8 cellular contexts compared by ENCODE assay signal in the genomic region with DNA sequence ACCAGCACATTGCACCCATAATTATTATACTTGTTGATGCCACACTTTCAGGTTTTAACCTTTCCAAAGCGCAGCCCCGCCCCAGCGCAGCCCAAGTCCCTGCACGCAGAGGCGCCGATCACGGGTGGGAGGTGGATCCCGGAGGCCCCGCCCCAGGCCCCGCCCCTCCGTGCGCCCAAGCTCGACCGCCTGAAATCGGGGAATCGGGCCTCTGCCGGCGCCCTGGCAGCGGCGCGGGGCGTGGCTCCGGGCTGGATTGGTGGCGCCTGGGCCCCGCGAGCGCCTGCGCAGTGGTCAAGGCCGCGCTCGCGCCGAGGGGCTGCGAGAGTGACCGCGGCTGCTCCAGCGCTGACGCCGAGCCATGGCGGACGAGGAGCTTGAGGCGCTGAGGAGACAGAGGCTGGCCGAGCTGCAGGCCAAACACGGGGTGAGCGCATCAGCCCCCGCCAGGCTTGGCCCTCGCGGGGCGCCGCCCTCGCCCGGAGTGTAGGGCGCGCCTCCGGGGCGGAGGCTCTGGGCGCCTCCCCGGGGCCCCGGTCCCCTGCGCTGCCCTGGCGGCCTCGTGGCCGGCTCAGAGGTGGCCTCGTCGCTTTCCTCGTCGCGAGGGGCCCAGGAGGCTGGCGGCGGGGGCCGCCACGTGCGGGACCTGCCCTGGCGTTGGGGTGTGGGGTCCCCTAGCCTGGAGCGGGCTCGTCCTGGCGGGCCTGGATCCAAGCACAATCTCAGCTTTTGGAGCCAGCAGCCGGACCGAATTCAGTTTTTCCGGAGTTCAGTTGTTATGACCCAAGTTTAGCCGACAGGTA. TPM values are rescaled to one million over a fixed set of nuclear protein-coding genes. Genes with fewer than 3 reads are reported as not detected.
DNase-seq lines count a peak whose midpoint lies in the region; ATAC-seq, FAIRE-seq and TF ChIP-seq lines count a peak whose summit lies in the region.

A gene with protein sequence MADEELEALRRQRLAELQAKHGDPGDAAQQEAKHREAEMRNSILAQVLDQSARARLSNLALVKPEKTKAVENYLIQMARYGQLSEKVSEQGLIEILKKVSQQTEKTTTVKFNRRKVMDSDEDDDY (plus strand): TSS at position 290 of the 803 bp plus-strand sequence. CDS start 72 bp downstream, at position 362.

- no peaks in the 10 kb centered on the region for H3K9me3 Mint-ChIP-seq in WTC11

- H3K4me1 Mint-ChIP-seq in WTC11 = peaks cover 5% of the 10 kb centered on the region; the same call in 1 of the 2 replicates

- H3K36me3 ChIP-seq in bronchial epithelial cell (ENCODE audit: control insufficient read depth, insufficient read depth, low read length) (peaks cover 8% of the 10 kb centered on the region), small intestine (ENCODE audit: control insufficient read depth in 2 of 2, insufficient read depth in 2 of 2, low read length in 2 of 2) (no peaks in the 10 kb centered on the region)

- H3K9me3 ChIP-seq in small intestine (ENCODE audit: control insufficient read depth, low read depth) = no peaks in the 10 kb centered on the region

- peak within 1 kb of the TSS; percentile 77 to 96 for H3K27ac ChIP-seq in small intestine (ENCODE audit: low read depth in 1 of 2, low read length in 1 of 2)

- 0% methylated on average over 60 to 81 of the region's 81 CpGs for WGBS in small intestine, 3 donors

- H3K4me1 ChIP-seq in small intestine (ENCODE audit: control insufficient read depth in 2 of 2, insufficient read depth in 1 of 2, low read depth in 1 of 2, low read length in 1 of 2) = peaks cover 2 to 3% of the 10 kb centered on the region in 2 donors

- ATAC-seq in GM18909 (IDR thresholded peaks at IDR 0.05; ENCODE audit: poor library complexity, unreplicated experiment) (peak; percentile 92), HG03159 (IDR thresholded peaks at IDR 0.05; ENCODE audit: unreplicated experiment) (peak; percentile 90), WTC11 (peak; percentile 94)

- DNase-seq in AG08395 (ENCODE audit: low spot score) (peak; percentile 99), NCI-H2227 (lab: John Stamatoyannopoulos, UW; ENCODE audit: unreplicated experiment) (peak; percentile 100), WTC11 (ENCODE audit: low spot score) (peak; percentile 92), bronchial epithelial cell (ENCODE audit: low read depth) (peak; percentile 74), iPS-NIHi11 (ENCODE audit: low spot score) (peak; percentile 99), small intestine (peak; percentile 95)

- H3K27me3 Mint-ChIP-seq in WTC11 (ENCODE audit: low read depth) = peaks cover 29% of the 10 kb centered on the region

- FAIRE-seq in bronchial epithelial cell (lab: Jason Lieb, UNC) (no peak), small intestine (lab: Jason Lieb, UNC) (no peak)

- peak within 1 kb of the TSS; percentile 87 for H3K4me3 Mint-ChIP-seq in WTC11

- POLR2A ChIA-PET in WTC11 (lab: Charles Lee) = interaction anchor here (1.0 to 1.7 kb wide), 2 partner anchors 13 to 176 kb away, joined by 3 to 7 read pairs; partner anchors contain the start of gene DPY19L3

- no peak within 1 kb of the TSS for H3K27ac Mint-ChIP-seq in WTC11

- H3K36me3 Mint-ChIP-seq in WTC11 = peaks cover 22% of the 10 kb centered on the region

- H3K27me3 ChIP-seq in bronchial epithelial cell (ENCODE audit: control insufficient read depth, insufficient read depth, low read length) (no peaks in the 10 kb centered on the region), small intestine (ENCODE audit: control insufficient read depth in 2 of 2, insufficient read depth in 2 of 2, low read length in 2 of 2) (no peaks in the 10 kb centered on the region)

- peak within 1 kb of the TSS; percentile 94 for H3K4me3 ChIP-seq in bronchial epithelial cell (ENCODE audit: low read depth, low read length)
- H3K4me3 ChIP-seq in small intestine (ENCODE audit: low read depth in 1 of 2, low read length in 2 of 2) = peak within 1 kb of the TSS; percentile 77 to 83

- no peak for TF ChIP-seq CTCF in WTC11 (IDR thresholded peaks at IDR 0.05)
- TF ChIP-seq CTCF in bronchial epithelial cell (IDR thresholded peaks at IDR 0.05; ENCODE audit: insufficient read depth, low read length, severe bottlenecking) = no peak

- CTCF ChIA-PET in WTC11 (lab: Charles Lee) = interaction anchor here (0.7 to 1.1 kb wide), 3 partner anchors 11 to 117 kb away, joined by 3 to 5 read pairs (median 4); no protein-coding TSS in a partner anchor

TF ChIP-seq in WTC11, 78 proteins besides CTCF, POLR2A, EP300 and RAD21 (continues in another document):
- TF ChIP-seq FOXK1 (CRISPR knock-in tag; IDR thresholded peaks at IDR 0.05) = peak; percentile 64; the same call in 1 of the 2 replicates
- TF ChIP-seq E2F1 (CRISPR knock-in tag; IDR thresholded peaks at IDR 0.05) = no peak
- TF ChIP-seq, protein P1, sequence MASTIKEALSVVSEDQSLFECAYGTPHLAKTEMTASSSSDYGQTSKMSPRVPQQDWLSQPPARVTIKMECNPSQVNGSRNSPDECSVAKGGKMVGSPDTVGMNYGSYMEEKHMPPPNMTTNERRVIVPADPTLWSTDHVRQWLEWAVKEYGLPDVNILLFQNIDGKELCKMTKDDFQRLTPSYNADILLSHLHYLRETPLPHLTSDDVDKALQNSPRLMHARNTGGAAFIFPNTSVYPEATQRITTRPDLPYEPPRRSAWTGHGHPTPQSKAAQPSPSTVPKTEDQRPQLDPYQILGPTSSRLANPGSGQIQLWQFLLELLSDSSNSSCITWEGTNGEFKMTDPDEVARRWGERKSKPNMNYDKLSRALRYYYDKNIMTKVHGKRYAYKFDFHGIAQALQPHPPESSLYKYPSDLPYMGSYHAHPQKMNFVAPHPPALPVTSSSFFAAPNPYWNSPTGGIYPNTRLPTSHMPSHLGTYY (CRISPR knock-in tag; IDR thresholded peaks at IDR 0.05) = no peak
- TF ChIP-seq NR3C1 (CRISPR knock-in tag; conservative IDR thresholded peaks at IDR 0.05; ENCODE audit: low read depth) = no peak
- TF ChIP-seq SOX15 (CRISPR knock-in tag; IDR thresholded peaks at IDR 0.05) = no peak
- no peak for TF ChIP-seq NR2C2 (CRISPR knock-in tag; IDR thresholded peaks at IDR 0.05)
- TF ChIP-seq TP53 (CRISPR knock-in tag; IDR thresholded peaks at IDR 0.05) = no peak
- no peak for TF ChIP-seq PRRX2 (CRISPR knock-in tag; IDR thresholded peaks at IDR 0.05)
- no peak for TF ChIP-seq IRF1 (CRISPR knock-in tag; IDR thresholded peaks at IDR 0.05)
- peak; percentile 50; the same call in 1 of the 2 replicates for TF ChIP-seq RELA (CRISPR knock-in tag; IDR thresholded peaks at IDR 0.05; ENCODE audit: borderline replicate concordance)
- TF ChIP-seq NR1H2 (CRISPR knock-in tag; IDR thresholded peaks at IDR 0.05) = no peak
- no peak for TF ChIP-seq USF2 (CRISPR knock-in tag; IDR thresholded peaks at IDR 0.05)
- TF ChIP-seq ZNF416 (CRISPR knock-in tag; IDR thresholded peaks at IDR 0.05) = no peak
- TF ChIP-seq, protein P2, sequence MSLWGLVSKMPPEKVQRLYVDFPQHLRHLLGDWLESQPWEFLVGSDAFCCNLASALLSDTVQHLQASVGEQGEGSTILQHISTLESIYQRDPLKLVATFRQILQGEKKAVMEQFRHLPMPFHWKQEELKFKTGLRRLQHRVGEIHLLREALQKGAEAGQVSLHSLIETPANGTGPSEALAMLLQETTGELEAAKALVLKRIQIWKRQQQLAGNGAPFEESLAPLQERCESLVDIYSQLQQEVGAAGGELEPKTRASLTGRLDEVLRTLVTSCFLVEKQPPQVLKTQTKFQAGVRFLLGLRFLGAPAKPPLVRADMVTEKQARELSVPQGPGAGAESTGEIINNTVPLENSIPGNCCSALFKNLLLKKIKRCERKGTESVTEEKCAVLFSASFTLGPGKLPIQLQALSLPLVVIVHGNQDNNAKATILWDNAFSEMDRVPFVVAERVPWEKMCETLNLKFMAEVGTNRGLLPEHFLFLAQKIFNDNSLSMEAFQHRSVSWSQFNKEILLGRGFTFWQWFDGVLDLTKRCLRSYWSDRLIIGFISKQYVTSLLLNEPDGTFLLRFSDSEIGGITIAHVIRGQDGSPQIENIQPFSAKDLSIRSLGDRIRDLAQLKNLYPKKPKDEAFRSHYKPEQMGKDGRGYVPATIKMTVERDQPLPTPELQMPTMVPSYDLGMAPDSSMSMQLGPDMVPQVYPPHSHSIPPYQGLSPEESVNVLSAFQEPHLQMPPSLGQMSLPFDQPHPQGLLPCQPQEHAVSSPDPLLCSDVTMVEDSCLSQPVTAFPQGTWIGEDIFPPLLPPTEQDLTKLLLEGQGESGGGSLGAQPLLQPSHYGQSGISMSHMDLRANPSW (CRISPR knock-in tag; conservative IDR thresholded peaks at IDR 0.05; ENCODE audit: low read depth) = no peak
- TF ChIP-seq GTF2I (CRISPR knock-in tag; conservative IDR thresholded peaks at IDR 0.05) = no peak
- no peak for TF ChIP-seq ZNF396 (CRISPR knock-in tag; IDR thresholded peaks at IDR 0.05; ENCODE audit: borderline replicate concordance)

RNA-seq across cellular contexts. Expression of the gene that starts here (rescaled TPM):
- total RNA-seq in WTC11 (2021) (89.5 to 98.3 TPM (median 93.9 TPM) in 3 replicates), bronchial epithelial cell (131 and 159 TPM in 2 replicates)
- polyA plus RNA-seq in small intestine = 100 to 1,000 TPM in 2 of 3 donors, 10 to 100 TPM in 1; 47.8 to 110 (median 100) TPM

Comparison
In these comparisons a context has a peak if more than half of its experiments do, and no peak if none do; other contexts are left out.
1. Peak in every context shown above with its lines: DNase-seq, ATAC-seq, H3K4me3 ChIP-seq and H3K27ac ChIP-seq.